8 cellular contexts compared by ENCODE assay signal in genomic region chr17:38897671-38898290, GRCh38. TPM values are rescaled to one million over a fixed set of nuclear protein-coding genes. Genes with fewer than 3 reads are reported as not detected.
DNase-seq lines count a peak whose midpoint lies in the region; ATAC-seq and TF ChIP-seq lines count a peak whose summit lies in the region.

No MANE protein-coding gene starts in this region.

- TF ChIP-seq CTCF in heart right ventricle (IDR thresholded peaks at IDR 0.05) (no peak), BE2C (IDR thresholded peaks at IDR 0.05; ENCODE audit: low read depth, low read length) (no peak)

- ATAC-seq in GM21423 (IDR thresholded peaks at IDR 0.05; ENCODE audit: unreplicated experiment) (peak; percentile 7), T-helper 17 cell (no peak), heart right ventricle (peak; percentile 0 to 43 (median 10)), GM18511 (IDR thresholded peaks at IDR 0.05; ENCODE audit: unreplicated experiment) (no peak), GM18519 (IDR thresholded peaks at IDR 0.05; ENCODE audit: low FRiP score, unreplicated experiment) (no peak)

- H3K27ac ChIP-seq in heart right ventricle, result peak overlapping the region; percentile 64 to 86 (median 75)

- no peaks in the 10 kb centered on the region for H3K36me3 Mint-ChIP-seq in T-helper 17 cell (ENCODE audit: low read depth)

- peaks cover 49% of the 10 kb centered on the region for H3K4me1 Mint-ChIP-seq in T-helper 17 cell

- H3K4me3 Mint-ChIP-seq in T-helper 17 cell, result peak overlapping the region; percentile 90

- H3K4me3 ChIP-seq in heart right ventricle, result peak overlapping the region in 2 of 10 donors; percentile 10 to 11
- H3K4me3 ChIP-seq in skeletal muscle satellite cell (ENCODE audit: low read length), result peak overlapping the region; percentile 44
- no peak overlapping the region for H3K4me3 ChIP-seq in BE2C (ENCODE audit: low read depth, low read length)

- H3K36me3 ChIP-seq in heart right ventricle, result peaks cover 0 to 66% (median 13%) of the 10 kb centered on the region in 9 donors
- peaks cover 63% of the 10 kb centered on the region for H3K36me3 ChIP-seq in skeletal muscle satellite cell (ENCODE audit: insufficient read depth, low read length)
- H3K36me3 ChIP-seq in BE2C, result no peaks in the 10 kb centered on the region

- peaks cover 42 to 100% (median 92%) of the 10 kb centered on the region in 9 donors for H3K4me1 ChIP-seq in heart right ventricle
- H3K4me1 ChIP-seq in skeletal muscle satellite cell (ENCODE audit: control insufficient read depth, insufficient read depth, low read length), result peaks cover 95% of the 10 kb centered on the region
- H3K4me1 ChIP-seq in BE2C, result peaks cover 21% of the 10 kb centered on the region

- H3K9ac ChIP-seq in skeletal muscle satellite cell (ENCODE audit: low read depth, low read length), result peak overlapping the region; percentile 49

- H3K27ac Mint-ChIP-seq in T-helper 17 cell, result peak overlapping the region; percentile 99

- 49 to 62% methylated on average over 12 of the region's 12 CpGs for WGBS in heart right ventricle, 2 donors

- no peaks in the 10 kb centered on the region for H3K27me3 Mint-ChIP-seq in T-helper 17 cell

- H3K27me3 ChIP-seq in heart right ventricle, result no peaks in the 10 kb centered on the region
- H3K27me3 ChIP-seq in skeletal muscle satellite cell (ENCODE audit: control insufficient read depth, insufficient read depth, low read length), result no peaks in the 10 kb centered on the region
- no peaks in the 10 kb centered on the region for H3K27me3 ChIP-seq in BE2C

- H3K9me3 ChIP-seq in T-helper 17 cell (ENCODE audit: control insufficient read depth, low read length, poor library complexity, severe bottlenecking) (no peaks in the 10 kb centered on the region), heart right ventricle (no peaks in the 10 kb centered on the region), skeletal muscle satellite cell (replicated peaks; ENCODE audit: low read length) (no peaks in the 10 kb centered on the region), BE2C (no peaks in the 10 kb centered on the region)

- H3K4me2 ChIP-seq in skeletal muscle satellite cell (ENCODE audit: low read length), result peak overlapping the region; percentile 68

- intact Hi-C loops in heart right ventricle (cut with DNase I), result no loop called here

- no peak for DNase-seq in T-helper 17 cell
- no peak for DNase-seq in heart right ventricle
- no peak for DNase-seq in BE2C
- no peak for DNase-seq in GM03348 (ENCODE audit: low spot score)

RNA-seq across cellular contexts. Expression of gene LASP1, which starts 27.9 kb away (rescaled TPM):
- total RNA-seq in T-helper 17 cell (100 to 1,000 TPM; 106 to 115 TPM), heart right ventricle (10 to 100 TPM; 19.5 to 56.9 (median 23.0) TPM)
- 10 to 100 TPM; 21.3 to 25.4 TPM for polyA plus RNA-seq in heart right ventricle
- total RNA-seq in skeletal muscle satellite cell (2012; rRNA removed), result 172 and 203 TPM in 2 replicates
- polyA plus RNA-seq in BE2C (2012; ENCODE audit: insufficient read depth, insufficient read length, low read depth), result 76.5 TPM

RNA-seq across cellular contexts. Expression of gene RPL23, which starts 44.3 kb away (rescaled TPM):
- total RNA-seq in T-helper 17 cell (1,000 to 10,000 TPM; 1,821 to 1,859 TPM), heart right ventricle (100 to 1,000 TPM; 725 to 991 (median 835) TPM)
- 1,000 to 10,000 TPM; 1,798 to 2,733 TPM for polyA plus RNA-seq in heart right ventricle
- total RNA-seq in skeletal muscle satellite cell (2012; rRNA removed), result 1,089 and 1,655 TPM in 2 replicates
- 917 TPM for polyA plus RNA-seq in BE2C (2012; ENCODE audit: insufficient read depth, insufficient read length, low read depth)

Comparison
In these comparisons a context has a peak if more than half of its experiments do, and no peak if none do; other contexts are left out.
1. ATAC-seq: peak in GM21423 (single experiment) and heart right ventricle (8 of 8); none in T-helper 17 cell (single experiment), GM18511 (single experiment) and GM18519 (single experiment).